28 cellular contexts compared by ENCODE assay signal in the genomic region with DNA sequence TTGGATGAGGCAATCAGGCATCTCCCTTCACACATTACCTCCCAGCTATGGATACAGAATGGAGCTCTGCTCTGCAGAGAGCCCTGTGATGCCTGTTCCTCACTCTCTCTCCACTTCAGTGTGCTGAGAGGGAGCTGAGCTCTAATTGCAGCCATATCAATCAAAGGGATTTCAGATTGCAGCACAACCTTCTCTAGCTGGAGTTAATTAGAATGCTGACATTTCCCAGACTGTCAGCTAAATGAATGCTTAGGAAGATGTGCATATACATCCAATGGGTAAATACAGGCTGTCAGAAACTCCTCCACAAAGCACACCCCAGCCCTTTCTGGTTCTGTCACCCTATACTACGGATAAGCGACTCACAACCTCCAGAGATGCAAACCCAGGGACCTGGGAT.
"Had no signal": no experiment of that assay in that cellular context is flagged by ENCODE, and none has a peak within 500 bp of the region (broad histone marks: within the 10 kb centered on the region; RNA-seq: fewer than 3 reads in every experiment).

No MANE protein-coding gene starts in this region.

- DNase-seq: activated CD4-positive, alpha-beta T cell treated with anti-CD3 and anti-CD28 coated beads for 48 hours; activated CD4-positive, alpha-beta T cell treated with anti-CD3 and anti-CD28 coated beads, Interleukin-2, amount 50 U/mL, for 4 hours; activated CD4-positive, CD25-positive, alpha-beta regulatory T cell treated with anti-CD3 and anti-CD28 coated beads, Interleukin-2, amount 50 U/mL, for 72 hours; activated CD8-positive, alpha-beta T cell treated with anti-CD3 and anti-CD28 coated beads, Interleukin-2, amount 10 ng/mL, durations not matched to agents 7 days and 5 days; activated gamma-delta T cell; activated naive CD4-positive, alpha-beta T cell treated with anti-CD3 and anti-CD28 coated beads for 36 hours; activated T-cell treated with anti-CD3 and anti-CD28 coated beads, Interleukin-2, amount 50 U/mL, for 4 hours; amygdala; brain microvascular endothelial cell; cerebellar nuclear complex; KG1; NCI-H1048; NCI-H1694; NCI-H2029; NCI-H345; NCI-H510A; NCI-H526 treated with DMSO at 0.1 percent for 48 hours; NCI-H82; Peyer's patch; Right ventricle myocardium superior; SJCRH30; T-helper 17 cell; T-helper 9 cell had no signal

- H3K36me3 Mint-ChIP-seq: activated naive CD8-positive, alpha-beta T cell; IgD-negative memory B cell; WTC11 had no signal

- H3K27ac ChIP-seq: brain microvascular endothelial cell, cardiac muscle cell, Peyer's patch, RWPE1, SJCRH30 had no signal

- H3K9me3 Mint-ChIP-seq: activated naive CD4-positive, alpha-beta T cell treated with anti-CD3 and anti-CD28 coated beads for 36 hours had no signal

- H3K27me3 Mint-ChIP-seq: T-helper 17 cell had no signal

- ATAC-seq: activated CD8-positive, alpha-beta T cell treated with anti-CD3 and anti-CD28 coated beads, Interleukin-2, amount 10 ng/mL, durations not matched to agents 7 days and 5 days; activated T-cell treated with anti-CD3 and anti-CD28 coated beads, Interleukin-2, amount 50 U/mL, for 4 hours; T-helper 17 cell; WTC11 had no signal

- H3K27ac Mint-ChIP-seq: activated CD8-positive, alpha-beta T cell treated with anti-CD3 and anti-CD28 coated beads, Interleukin-2, amount 10 ng/mL, durations not matched to agents 7 days and 5 days; activated naive CD4-positive, alpha-beta T cell treated with anti-CD3 and anti-CD28 coated beads for 36 hours; activated naive CD8-positive, alpha-beta T cell; IgD-negative memory B cell; T-helper 17 cell; WTC11 had no signal

- H3K4me1 Mint-ChIP-seq: IgD-negative memory B cell, T-helper 17 cell, WTC11 had no signal

- H3K4me3 Mint-ChIP-seq: activated CD8-positive, alpha-beta T cell treated with anti-CD3 and anti-CD28 coated beads, Interleukin-2, amount 10 ng/mL, durations not matched to agents 7 days and 5 days; activated naive CD4-positive, alpha-beta T cell treated with anti-CD3 and anti-CD28 coated beads for 36 hours; activated naive CD8-positive, alpha-beta T cell; activated T-cell treated with anti-CD3 and anti-CD28 coated beads, Interleukin-2, amount 50 U/mL, for 4 hours; IgD-negative memory B cell; T-helper 17 cell; WTC11 had no signal
